Comparison of ENCODE assay signal across 21 cellular contexts in the genomic region with DNA sequence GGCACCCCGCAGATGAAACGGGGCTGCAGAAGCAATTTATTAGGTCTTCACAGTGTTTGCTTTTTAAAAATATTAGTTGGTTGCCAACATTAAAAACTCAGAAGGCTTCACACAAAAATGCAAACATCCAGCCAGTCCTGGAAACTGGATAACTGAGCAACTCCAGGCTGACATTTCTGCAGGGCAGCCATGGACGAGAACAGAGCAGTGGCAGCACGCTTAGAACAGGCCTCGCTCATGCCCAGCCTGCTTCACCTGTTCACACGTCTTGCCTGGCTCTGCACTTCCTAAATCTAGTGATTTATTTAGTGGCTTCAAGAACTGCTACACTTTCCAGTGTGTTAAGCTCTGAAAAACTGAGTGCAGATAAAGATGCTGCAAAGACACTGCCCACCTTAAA. TPM values are rescaled to one million over a fixed set of nuclear protein-coding genes. Genes with fewer than 3 reads are reported as not detected.
A peak's percentile ranks its signal among the peaks of the same experiment; 100 is the strongest.
DNase-seq lines count a peak whose midpoint lies in the region; ATAC-seq, FAIRE-seq and TF ChIP-seq lines count a peak whose summit lies in the region.
"Had no signal": no experiment of that assay in that cellular context is flagged by ENCODE, and none has a peak within 500 bp of the region (broad histone marks: within the 10 kb centered on the region; RNA-seq: fewer than 3 reads in every experiment).

No MANE protein-coding gene starts in this region.

- no TSS peak for BruUV-seq in HepG2 (replicated peaks; lab: Mats Ljungman, UMichigan)

- H3K4me1 ChIP-seq in right lobe of liver, result peaks cover 0 to 20% (median 10%) of the 10 kb centered on the region in 4 donors
- peaks cover 22% of the 10 kb centered on the region for H3K4me1 ChIP-seq in HepG2 (ENCODE audit: insufficient read depth, low read length)
- H3K4me1 ChIP-seq in endocrine pancreas (ENCODE audit: control insufficient read depth, insufficient read depth, low read length), result peaks cover 4% of the 10 kb centered on the region
- H3K4me1 ChIP-seq: BLaER1 had no signal

- H3K9ac ChIP-seq in HepG2 (ENCODE audit: insufficient read depth, low read depth, low read length) (no peak overlapping the region), endocrine pancreas (ENCODE audit: control insufficient read depth, insufficient read depth, low read length) (no peak overlapping the region)
- H3K9ac ChIP-seq: BLaER1 had no signal

- H3K4me3 ChIP-seq in right lobe of liver (no peak overlapping the region), HepG2 (replicated peaks in 1 of 3; ENCODE audit: insufficient read depth in 1 of 3, low read depth in 2 of 3, low read length in 3 of 3) (no peak overlapping the region), endocrine pancreas (ENCODE audit: control insufficient read depth, insufficient read depth, low read length) (peak overlapping the region; percentile 1)
- H3K4me3 ChIP-seq: BLaER1, SJSA1 had no signal

- no peak for TF ChIP-seq EP300 in HepG2 (IDR thresholded peaks at IDR 0.05; ENCODE audit: low read depth in 2 of 2, low read length in 2 of 2)
- TF ChIP-seq EP300 in HepG2 (CRISPR knock-in tag; IDR thresholded peaks at IDR 0.05; ENCODE audit: borderline replicate concordance), result no peak

- in situ Hi-C loops in HepG2 (cut with HindIII; ENCODE audit: extremely low pct_ligation_motif_present, low pct_unique_long_range_greater_than_20kb), result loop anchor here (10.0 kb wide), 1 partner anchor 218 kb away; no protein-coding TSS in a partner anchor

- H3K36me3 Mint-ChIP-seq in nephron progenitor cell (ENCODE audit: low read depth), result peaks cover 21% of the 10 kb centered on the region

- peaks cover 74% of the 10 kb centered on the region for H3K4me1 Mint-ChIP-seq in nephron progenitor cell

- intact Hi-C loops in right lobe of liver (cut with DNase I) (no loop called here), HepG2 (cut with micrococcal nuclease; ENCODE audit: unreplicated experiment) (loop anchor here (5.0 kb wide), 1 partner anchor 136 kb away; a partner anchor contains a TSS)

- H3K27me3 ChIP-seq in right lobe of liver (no peaks in the 10 kb centered on the region), HepG2 (ENCODE audit: control insufficient read depth in 1 of 2, insufficient read depth in 2 of 2, low read length in 2 of 2) (no peaks in the 10 kb centered on the region), endocrine pancreas (ENCODE audit: control insufficient read depth, insufficient read depth, low read length) (no peaks in the 10 kb centered on the region)
- H3K27me3 ChIP-seq: BLaER1, SJSA1 had no signal

- 58% methylated on average over 3 of the region's 6 CpGs for WGBS in right lobe of liver (ENCODE audit: insufficient coverage, low coverage, low lambda C conversion rate, missing lambda C conversion rate)
- 97% methylated on average over 6 of the region's 6 CpGs for WGBS in HepG2 (ENCODE audit: low lambda C conversion rate)

- no peak for FAIRE-seq in HepG2 (lab: Jason Lieb, UNC)
- FAIRE-seq: GM19239, H54 had no signal

- no peak for TF ChIP-seq RAD21 in HepG2 (CRISPR knock-in tag; IDR thresholded peaks at IDR 0.05)

- H4K20me1 ChIP-seq in HepG2 (ENCODE audit: insufficient read depth, low read length), result no peaks in the 10 kb centered on the region
- H4K20me1 ChIP-seq: BLaER1 had no signal

- DNase-seq in right lobe of liver (no peak), HepG2 (ENCODE audit: low spot score) (no peak), nephron progenitor cell (peak; percentile 19), hepatic stellate cell (ENCODE audit: low spot score) (no peak), ureter (ENCODE audit: low spot score) (no peak)
- DNase-seq: 8988T; CD4-positive, CD25-positive, alpha-beta regulatory T cell; DMS153; NCI-H1048; NCI-H1694; NCI-H2029 treated with DMSO at 0.1 percent for 48 hours; NCI-H446 treated with DMSO at 0.1 percent for 48 hours; NCI-H526; NK-92 treated with Interleukin-12 subunit alpha and Interleukin-12 subunit beta, amount 100 ng/mL, for 24 hours; PC-3 had no signal

- POLR2A ChIA-PET in HepG2 (lab: Yijun Ruan, JAX), result no interaction called here

- H3K36me3 ChIP-seq in right lobe of liver (no peaks in the 10 kb centered on the region), HepG2 (replicated peaks in 1 of 2; ENCODE audit: control insufficient read depth in 1 of 2, insufficient read depth in 2 of 2, low read length in 2 of 2) (peaks cover 0 to 6% of the 10 kb centered on the region in 2 experiments; a peak in 1 of 5 replicates), endocrine pancreas (ENCODE audit: control insufficient read depth, insufficient read depth, low read length) (no peaks in the 10 kb centered on the region)
- H3K36me3 ChIP-seq: SJSA1 had no signal

- TF ChIP-seq POLR2A in right lobe of liver (IDR thresholded peaks at IDR 0.05), result no peak
- no peak for TF ChIP-seq POLR2A in HepG2 (IDR thresholded peaks at IDR 0.05; ENCODE audit: insufficient read depth in 1 of 2, low read depth in 2 of 2, low read length in 2 of 2)

- no peak for TF ChIP-seq CTCF in right lobe of liver (IDR thresholded peaks at IDR 0.05)
- TF ChIP-seq CTCF in HepG2 (CRISPR knock-in tag; IDR thresholded peaks at IDR 0.05), result no peak
- no peak for TF ChIP-seq CTCF in nephron progenitor cell (IDR thresholded peaks at IDR 0.05)

- H3K27ac Mint-ChIP-seq in nephron progenitor cell, result peak overlapping the region; percentile 98
- H3K27ac Mint-ChIP-seq: CD4-positive, CD25-positive, alpha-beta regulatory T cell had no signal

- H3K27ac ChIP-seq in right lobe of liver, result peak overlapping the region in 2 of 3 donors; percentile 47 to 56
- H3K27ac ChIP-seq in HepG2 (ENCODE audit: extremely low read length, insufficient read depth, low read length), result no peak overlapping the region
- H3K27ac ChIP-seq: BLaER1, SJSA1 had no signal

- H2AFZ ChIP-seq in HepG2 (ENCODE audit: low read length), result no peak overlapping the region

- CTCF ChIA-PET in HepG2 (lab: Yijun Ruan, JAX; ENCODE audit: low intra/inter-chr PET ratio, low total read pairs), result no interaction called here

- ATAC-seq in right lobe of liver, result no peak
- no peak for ATAC-seq in HepG2
- ATAC-seq in HG03175 (IDR thresholded peaks at IDR 0.05; ENCODE audit: unreplicated experiment), result no peak
- ATAC-seq: PC-3 had no signal

- H3K79me2 ChIP-seq in HepG2 (ENCODE audit: insufficient read depth, low read length), result no peaks in the 10 kb centered on the region

- H3K4me2 ChIP-seq in HepG2 (ENCODE audit: low read depth, low read length), result no peak overlapping the region
- H3K4me2 ChIP-seq: BLaER1 had no signal

- no peaks in the 10 kb centered on the region for H3K27me3 Mint-ChIP-seq in nephron progenitor cell (ENCODE audit: low read depth, poor library complexity)
- H3K27me3 Mint-ChIP-seq: CD4-positive, CD25-positive, alpha-beta regulatory T cell had no signal

- H3K9me3 Mint-ChIP-seq in nephron progenitor cell, result peaks cover 7% of the 10 kb centered on the region
- H3K9me3 Mint-ChIP-seq: CD4-positive, CD25-positive, alpha-beta regulatory T cell had no signal

- H3K9me3 ChIP-seq in right lobe of liver (no peaks in the 10 kb centered on the region), HepG2 (ENCODE audit: low read length) (no peaks in the 10 kb centered on the region), endocrine pancreas (ENCODE audit: control insufficient read depth, low read length) (no peaks in the 10 kb centered on the region)
- H3K9me3 ChIP-seq: BLaER1, SJSA1 had no signal

- H3K4me3 Mint-ChIP-seq in nephron progenitor cell, result no peak overlapping the region
- H3K4me3 Mint-ChIP-seq: CD4-positive, CD25-positive, alpha-beta regulatory T cell had no signal

TF ChIP-seq in HepG2, 621 proteins besides CTCF, POLR2A, EP300 and RAD21 (continues in another document):
- TF ChIP-seq NR3C1 (CRISPR knock-in tag; IDR thresholded peaks at IDR 0.05), result no peak
- TF ChIP-seq ZNF468 (CRISPR knock-in tag; IDR thresholded peaks at IDR 0.05), result no peak
- no peak for TF ChIP-seq RBFOX2 (IDR thresholded peaks at IDR 0.05; ENCODE audit: low read depth, low read length)
- TF ChIP-seq ZKSCAN5 (CRISPR knock-in tag; IDR thresholded peaks at IDR 0.05), result no peak
- TF ChIP-seq, protein P1, sequence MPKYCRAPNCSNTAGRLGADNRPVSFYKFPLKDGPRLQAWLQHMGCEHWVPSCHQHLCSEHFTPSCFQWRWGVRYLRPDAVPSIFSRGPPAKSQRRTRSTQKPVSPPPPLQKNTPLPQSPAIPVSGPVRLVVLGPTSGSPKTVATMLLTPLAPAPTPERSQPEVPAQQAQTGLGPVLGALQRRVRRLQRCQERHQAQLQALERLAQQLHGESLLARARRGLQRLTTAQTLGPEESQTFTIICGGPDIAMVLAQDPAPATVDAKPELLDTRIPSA (CRISPR knock-in tag; IDR thresholded peaks at IDR 0.05; ENCODE audit: borderline replicate concordance), result no peak
- TF ChIP-seq ZNF713 (CRISPR knock-in tag; IDR thresholded peaks at IDR 0.05), result no peak
- no peak for TF ChIP-seq ZNF343 (CRISPR knock-in tag; IDR thresholded peaks at IDR 0.05)
- no peak for TF ChIP-seq NCOA1 (CRISPR knock-in tag; IDR thresholded peaks at IDR 0.05)
- no peak for TF ChIP-seq ZNF564 (CRISPR knock-in tag; IDR thresholded peaks at IDR 0.05)
- TF ChIP-seq ARID2 (CRISPR knock-in tag; IDR thresholded peaks at IDR 0.05; ENCODE audit: borderline replicate concordance), result no peak

RNA-seq across cellular contexts. Expression of a gene that starts 53.5 kb away (rescaled TPM):
- 1 to 10 TPM; 5.7 to 8.9 (median 7.0) TPM for total RNA-seq in right lobe of liver
- total RNA-seq in HepG2 (2016; rRNA removed; fragmentation: Illumina TruSeq; extraction: Trizol), result 16.7 and 20.5 TPM in 2 replicates
- 6.1 and 7.6 TPM in 2 replicates for total RNA-seq in HepG2 (2016; cell fraction: cytosol; rRNA removed; fragmentation: Illumina TruSeq; extraction: Trizol; ENCODE audit: low read depth)
- 16.3 and 19.1 TPM in 2 replicates for total RNA-seq in HepG2 (2016; cell fraction: insoluble cytoplasmic fraction; rRNA removed; fragmentation: Illumina TruSeq; extraction: Trizol)
- 10.2 and 10.7 TPM in 2 replicates for total RNA-seq in HepG2 (2016; cell fraction: membrane; rRNA removed; fragmentation: Illumina TruSeq; extraction: Trizol)
- 11.8 and 16.3 TPM in 2 replicates for total RNA-seq in HepG2 (2016; cell fraction: nucleus; rRNA removed; fragmentation: Illumina TruSeq; extraction: Trizol)
- 5.3 and 7.0 TPM in 2 replicates for polyA plus RNA-seq in HepG2 (2011; rRNA removed)
- 3.5 and 5.6 TPM in 2 replicates for polyA plus RNA-seq in HepG2 (2011; cell fraction: cytosol; rRNA removed)
- 4.9 and 5.1 TPM in 2 replicates for polyA plus RNA-seq in HepG2 (2011; cell fraction: nucleus; rRNA removed)
- 6.7 and 8.0 TPM in 2 replicates for polyA plus RNA-seq in HepG2 (2012)
- 2.6 and 3.6 TPM in 2 replicates for polyA plus RNA-seq in HepG2 (2016; cell fraction: cytosol; fragmentation: Illumina TruSeq; extraction: Trizol; ENCODE audit: low read depth)
- polyA plus RNA-seq in HepG2 (2016; cell fraction: insoluble cytoplasmic fraction; fragmentation: Illumina TruSeq; extraction: Trizol; ENCODE audit: low read depth), result 18.7 and 19.5 TPM in 2 replicates
- polyA plus RNA-seq in HepG2 (2016; cell fraction: membrane; fragmentation: Illumina TruSeq; extraction: Trizol; ENCODE audit: low read depth), result 4.9 and 5.8 TPM in 2 replicates
- 12.5 and 13.0 TPM in 2 replicates for polyA plus RNA-seq in HepG2 (2016; cell fraction: nucleus; fragmentation: Illumina TruSeq; extraction: Trizol; ENCODE audit: insufficient read depth, low read depth)
- polyA minus RNA-seq in HepG2 (2011; rRNA and poly(A)+ RNA removed; ENCODE audit: low replicate concordance), result 12.4 and 17.9 TPM in 2 replicates
- 2.1 and 4.2 TPM in 2 replicates for polyA minus RNA-seq in HepG2 (2011; cell fraction: cytosol; rRNA and poly(A)+ RNA removed)
- 24.1 and 28.3 TPM in 2 replicates for polyA minus RNA-seq in HepG2 (2011; cell fraction: nucleus; rRNA and poly(A)+ RNA removed)
- total RNA-seq in ureter, result 19.8 TPM
